18 cellular contexts compared by ENCODE assay signal in genomic region chr1:209736467-209737117, GRCh38. TPM values are rescaled to one million over a fixed set of nuclear protein-coding genes. Genes with fewer than 3 reads are reported as not detected.
"Had no signal": no experiment of that assay in that cellular context is flagged by ENCODE, and none has a peak within 500 bp of the region (broad histone marks: within the 10 kb centered on the region; RNA-seq: fewer than 3 reads in every experiment).

No MANE protein-coding gene starts in this region.

- H3K36me3 Mint-ChIP-seq: memory B cell, type B pancreatic cell, WTC11 had no signal

- H3K36me3 ChIP-seq: esophagus squamous epithelium, spleen had no signal

- H3K4me3 Mint-ChIP-seq: effector memory CD8-positive, alpha-beta T cell; memory B cell; type B pancreatic cell; WTC11 had no signal

- H3K27me3 Mint-ChIP-seq: memory B cell had no signal

- ATAC-seq: effector memory CD8-positive, alpha-beta T cell; WTC11 had no signal

- H3K9me3 Mint-ChIP-seq: effector memory CD8-positive, alpha-beta T cell; memory B cell; type B pancreatic cell; WTC11 had no signal

- H3K9me3 ChIP-seq: esophagus squamous epithelium, SK-N-SH, spleen had no signal

- H3K4me1 Mint-ChIP-seq: WTC11 had no signal

- DNase-seq: activated CD4-positive, alpha-beta T cell treated with anti-CD3 and anti-CD28 coated beads for 48 hours; amniotic stem cell; dermis blood vessel endothelial cell; effector memory CD8-positive, alpha-beta T cell; esophagus squamous epithelium; occipital lobe; posterior cingulate gyrus; SK-N-SH; spleen; stimulated activated CD4-positive, alpha-beta T cell treated with anti-CD3 and anti-CD28 coated beads, Interleukin-4, amount 100 ng/mL, for 4 hours; stimulated activated naive CD4-positive, alpha-beta T cell treated with Interleukin-2 at 50 U/mL for 16 hours had no signal

- H3K27me3 ChIP-seq: esophagus squamous epithelium, spleen had no signal

- H3K4me3 ChIP-seq: esophagus squamous epithelium, spleen had no signal

- H3K27ac ChIP-seq: esophagus squamous epithelium had no signal

- H3K27ac Mint-ChIP-seq: memory B cell, type B pancreatic cell, WTC11 had no signal

RNA-seq across cellular contexts. Expression of gene TRAF3IP3, which starts 19.3 kb away (rescaled TPM):
- total RNA-seq: chondrocyte, dermis blood vessel endothelial cell, fibroblast of villous mesenchyme, glomerular endothelial cell, renal cortical epithelial cell had no signal

RNA-seq across cellular contexts. Expression of gene HSD11B1, which starts 31.9 kb away (rescaled TPM):
- total RNA-seq: chondrocyte, dermis blood vessel endothelial cell, glomerular endothelial cell, occipital lobe, renal cortical epithelial cell, WTC11 had no signal
